ENCODE assay signal across 10 cellular contexts in the genomic region with DNA sequence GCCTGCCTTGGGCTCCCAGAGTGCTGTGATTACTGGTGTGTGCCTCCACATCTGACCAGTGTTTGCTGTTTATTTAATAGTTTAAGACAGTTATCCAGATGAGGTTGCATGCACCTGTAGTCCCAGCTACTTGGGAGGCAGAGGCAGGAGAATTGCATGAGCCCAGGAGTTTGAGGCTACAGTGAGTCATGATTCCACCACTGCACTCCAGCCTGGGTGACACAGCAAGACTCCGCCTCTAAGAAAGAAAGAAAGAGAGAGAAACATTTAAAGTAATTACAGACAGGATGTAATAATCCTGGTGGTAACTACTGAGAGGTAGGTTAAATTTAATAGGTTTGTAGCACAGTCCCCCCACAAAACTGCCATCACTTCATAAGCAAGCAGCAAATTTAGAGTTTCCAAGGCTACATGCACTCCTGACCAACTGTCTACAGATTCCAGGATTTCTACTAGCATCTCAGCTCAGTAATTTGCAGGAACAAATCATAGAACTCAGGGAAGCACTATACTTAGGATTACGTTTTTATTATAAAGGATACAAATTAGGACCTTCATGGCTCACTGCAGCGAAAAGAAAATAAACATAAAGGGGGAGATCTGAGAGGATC.
DNase-seq lines count a peak whose midpoint lies in the region; ATAC-seq and TF ChIP-seq lines count a peak whose summit lies in the region.
"Had no signal": no experiment of that assay in that cellular context is flagged by ENCODE, and none has a peak within 500 bp of the region (broad histone marks: within the 10 kb centered on the region; RNA-seq: fewer than 3 reads in every experiment).

No MANE protein-coding gene starts in this region.

- H3K27ac Mint-ChIP-seq in GM23338 (peak overlapping the region; percentile 82), nephron progenitor cell (peak overlapping the region; percentile 8)

- H3K27me3 Mint-ChIP-seq in GM23338 (ENCODE audit: insufficient read depth, low read depth, poor library complexity) (peaks cover 3% of the 10 kb centered on the region), nephron progenitor cell (ENCODE audit: low read depth, poor library complexity) (no peaks in the 10 kb centered on the region)

- H3K27me3 ChIP-seq in GM23338 (ENCODE audit: insufficient read depth) = no peaks in the 10 kb centered on the region

- H3K4me3 Mint-ChIP-seq in GM23338 = no peak overlapping the region
- H3K4me3 Mint-ChIP-seq in nephron progenitor cell = no peak overlapping the region

- no peak for TF ChIP-seq CTCF in GM23338 (conservative IDR thresholded peaks at IDR 0.05; ENCODE audit: low read depth in 2 of 2)
- no peak for TF ChIP-seq CTCF in cardiac fibroblast (IDR thresholded peaks at IDR 0.05; ENCODE audit: low read depth, low read length)
- TF ChIP-seq CTCF in nephron progenitor cell (IDR thresholded peaks at IDR 0.05) = no peak

- DNase-seq in GM23338 (ENCODE audit: low spot score) (peak; percentile 31), OCI-M1 (lab: John Stamatoyannopoulos, UW) (peak; percentile 15), cardiac fibroblast (ENCODE audit: low read depth in 2 of 2) (peak; percentile 25 to 69), nephron progenitor cell (no peak), midbrain (lab: John Stamatoyannopoulos, UW) (no peak), Ammon's horn (ENCODE audit: low spot score) (no peak), G401 (ENCODE audit: low spot score) (no peak)
- DNase-seq: NCI-H446 treated with DMSO at 0.1 percent for 48 hours, right cardiac atrium had no signal

- H3K4me1 Mint-ChIP-seq in GM23338 (peaks cover 49% of the 10 kb centered on the region), nephron progenitor cell (peaks cover 5% of the 10 kb centered on the region)

- H3K4me1 ChIP-seq in GM23338 (ENCODE audit: insufficient read depth) = peaks cover 43% of the 10 kb centered on the region

- peaks cover 7% of the 10 kb centered on the region; the same call in 1 of the 2 replicates for H3K79me2 ChIP-seq in GM23338 (replicated peaks; ENCODE audit: insufficient read depth)

- no peaks in the 10 kb centered on the region for H3K9me2 ChIP-seq in GM23338 (ENCODE audit: insufficient read depth)

- H4K20me1 ChIP-seq in GM23338 (replicated peaks; ENCODE audit: insufficient read depth) = no peaks in the 10 kb centered on the region

- no peaks in the 10 kb centered on the region; the same call in 1 of the 2 replicates for H3F3A ChIP-seq in GM23338 (replicated peaks; ENCODE audit: low read depth)

- in situ Hi-C loops in G401 (cut with HindIII; ENCODE audit: low sequenced_read_pairs) = no loop called here

- peak overlapping the region; percentile 4; the same call in 1 of the 2 replicates for H3K4me2 ChIP-seq in GM23338

- H3K9me3 Mint-ChIP-seq in GM23338 = peaks cover 3% of the 10 kb centered on the region; the same call in 1 of the 3 replicates
- H3K9me3 Mint-ChIP-seq in nephron progenitor cell = no peaks in the 10 kb centered on the region

- no peaks in the 10 kb centered on the region; the same call in 1 of the 2 replicates for H3K36me3 ChIP-seq in GM23338 (ENCODE audit: insufficient read depth)

- H3K4me3 ChIP-seq in GM23338 = no peak overlapping the region
- no peak overlapping the region for H3K4me3 ChIP-seq in cardiac fibroblast (replicated peaks in 1 of 2; ENCODE audit: low read depth in 2 of 2, low read length in 2 of 2)

- ATAC-seq in GM23338 (no peak; the same call in 2 of the 3 replicates), HG02885 (IDR thresholded peaks at IDR 0.05; ENCODE audit: poor library complexity, unreplicated experiment) (no peak)
- ATAC-seq: right cardiac atrium had no signal

- peak overlapping the region; percentile 93 for H3K27ac ChIP-seq in GM23338 (ENCODE audit: low read depth)

- H3K36me3 Mint-ChIP-seq in GM23338 (ENCODE audit: low read depth) = peaks cover 71% of the 10 kb centered on the region
- H3K36me3 Mint-ChIP-seq in nephron progenitor cell (ENCODE audit: low read depth) = peaks cover 91% of the 10 kb centered on the region

- H2AFZ ChIP-seq in GM23338 = no peak overlapping the region

TF ChIP-seq in GM23338, 12 proteins besides CTCF, POLR2A, EP300 and RAD21:
- no peak for TF ChIP-seq ZNF462 (CRISPR knock-in tag; IDR thresholded peaks at IDR 0.05)

Comparison
In these comparisons a context has a peak if more than half of its experiments do, and no peak if none do; other contexts are left out.
1. DNase-seq: peak in GM23338 (single experiment), OCI-M1 (single experiment) and cardiac fibroblast (2 of 2); none in nephron progenitor cell (single experiment), midbrain (single experiment), Ammon's horn (single experiment) and G401 (single experiment).